In the genomic region with DNA sequence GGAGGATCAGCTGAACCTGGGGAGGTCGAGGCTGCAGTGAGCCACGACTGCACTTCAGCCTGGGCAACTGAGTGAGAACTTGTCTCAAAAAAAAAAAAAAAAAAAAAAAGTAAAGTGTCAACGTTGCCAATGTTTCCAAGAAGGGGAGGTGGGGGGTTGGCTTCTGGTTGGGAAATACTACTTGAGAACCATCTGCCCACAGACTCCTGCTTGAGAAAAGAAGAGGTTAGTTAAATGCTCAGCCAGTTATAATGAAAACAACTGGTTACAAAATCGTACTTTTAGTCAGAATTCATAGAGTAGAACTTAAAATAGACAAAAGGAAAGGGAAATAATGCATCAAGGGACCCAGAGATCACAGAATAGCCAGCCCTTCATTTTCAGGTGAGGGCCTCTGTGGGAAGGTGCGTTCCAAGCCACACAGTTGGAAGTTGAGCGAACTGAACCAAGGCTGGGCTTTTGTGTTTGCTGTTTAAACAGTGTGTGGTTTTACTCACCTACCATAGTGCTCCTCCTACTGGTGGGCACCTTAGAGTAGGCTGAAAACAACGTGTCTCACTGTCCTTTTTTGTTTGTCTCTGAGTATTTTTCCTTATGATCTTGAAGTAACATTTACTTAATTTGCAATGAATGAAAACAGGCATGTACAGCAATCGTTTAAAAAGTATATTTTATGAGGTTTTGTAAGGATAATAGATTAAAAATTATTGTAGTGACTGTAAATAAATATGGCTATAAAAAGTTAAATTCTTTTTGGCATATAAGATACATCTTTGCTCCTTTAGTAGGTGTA, we compare ENCODE assay signal across 1 cellular context.
TF ChIP-seq lines count a peak whose summit lies in the region.

No MANE protein-coding gene starts in this region.

TF ChIP-seq in K562, 482 proteins besides CTCF, POLR2A, EP300 and RAD21 (continued from another document):
- TF ChIP-seq CUX1 (CRISPR knock-in tag; IDR thresholded peaks at IDR 0.05) (0 out of 2 replicates have a peak, but pooled peaks have one; percentile 66), CBX3 (IDR thresholded peaks at IDR 0.05; ENCODE audit: borderline replicate concordance in 1 of 2, low read length in 2 of 2) (peak in 1 of 2 experiments; percentile 84; a peak in 1 of 3 replicates)
